Comparison of ENCODE assay signal across 8 cellular contexts in the genomic region with DNA sequence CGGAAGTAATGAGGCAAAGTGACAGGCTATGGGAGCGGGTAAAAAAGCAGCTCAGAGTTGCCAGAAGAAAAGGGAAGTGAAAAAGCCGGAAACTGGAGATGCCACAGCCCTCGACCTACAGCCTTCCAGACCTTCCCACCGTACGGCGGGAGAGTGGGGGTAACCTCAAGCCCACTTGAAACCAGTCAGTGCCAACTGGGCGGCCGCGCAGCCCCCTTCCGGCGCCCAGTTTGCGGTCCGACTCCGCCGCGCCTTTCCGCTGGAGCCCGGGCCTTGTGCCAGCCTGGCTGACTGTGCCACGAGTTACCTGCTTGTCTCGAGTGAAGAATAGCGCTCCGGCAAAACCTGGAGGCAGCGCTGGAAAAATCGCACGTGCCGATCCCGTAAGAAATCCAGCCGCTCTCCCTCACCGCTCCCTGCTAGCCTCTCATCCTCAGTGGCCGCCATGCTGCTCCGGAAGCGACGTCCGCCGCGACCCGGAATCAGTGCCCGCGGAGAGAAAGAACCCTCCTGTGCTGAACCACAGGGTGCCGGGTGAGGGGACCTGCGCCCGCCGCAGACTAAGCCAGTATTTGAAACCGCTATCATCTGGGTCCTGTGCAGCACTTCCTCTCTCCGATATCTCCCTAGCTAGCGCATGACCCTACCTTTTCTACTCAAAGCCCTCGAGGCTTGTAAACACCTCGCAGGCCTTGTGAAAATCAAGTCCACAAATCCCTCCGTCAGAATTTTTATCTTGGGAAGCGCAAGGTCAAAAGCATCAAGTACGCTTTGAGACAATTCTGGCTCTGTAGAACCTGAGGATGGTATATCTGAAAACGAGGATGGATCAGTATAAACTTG. TPM values are rescaled to one million over a fixed set of nuclear protein-coding genes. Genes with fewer than 3 reads are reported as not detected.
DNase-seq lines count a peak whose midpoint lies in the region; ATAC-seq and TF ChIP-seq lines count a peak whose summit lies in the region.

A gene (minus strand): TSS at position 473 of the 843 bp plus-strand sequence. CDS start 26 bp downstream, at position 447.

- POLR2A ChIA-PET in activated CD8-positive, alpha-beta memory T cell treated with anti-CD3 and anti-CD28 coated beads for 36 hours (lab: Charles Lee): interaction anchor here (0.8 to 0.9 kb wide), 2 partner anchors 33 to 281 kb away, joined by 3 read pairs; no protein-coding TSS in a partner anchor

- ATAC-seq in GM19372 (IDR thresholded peaks at IDR 0.05; ENCODE audit: low read depth, unreplicated experiment): peak; percentile 83
- peak; percentile 85 for ATAC-seq in HG03520 (IDR thresholded peaks at IDR 0.05; ENCODE audit: unreplicated experiment)

- H3K36me3 Mint-ChIP-seq in CD14-positive monocyte: peaks cover 14 to 26% of the 10 kb centered on the region in 2 donors

- H3K4me3 Mint-ChIP-seq in CD14-positive monocyte: peak within 1 kb of the TSS; percentile 98 to 99

- intact Hi-C loops in CD14-positive monocyte (cut with micrococcal nuclease): loop anchor here in 1 of 2 donors (10.0 kb wide), 1 partner anchor 88 kb away; no protein-coding TSS in a partner anchor

- peaks cover 0 to 3% (median 0%) of the 10 kb centered on the region in 7 donors for H3K9me3 Mint-ChIP-seq in CD14-positive monocyte

- H3K27ac Mint-ChIP-seq in CD14-positive monocyte: peak within 1 kb of the TSS; percentile 88 to 98 (median 96)

- DNase-seq in CD14-positive monocyte (ENCODE audit: low spot score) (peak; percentile 70), NOMO-1 treated with DMSO at 0.1 percent for 48 hours (lab: John Stamatoyannopoulos, UW; ENCODE audit: unreplicated experiment) (peak; percentile 84), medulla oblongata (ENCODE audit: extremely low spot score) (peak; percentile 79)
- peak; percentile 40 for DNase-seq in effector CD8-positive, alpha-beta T cell (lab: John Stamatoyannopoulos, UW)
- peak; percentile 44 for DNase-seq in stimulated activated CD8-positive, alpha-beta memory T cell treated with anti-CD3 and anti-CD28 coated beads, Interleukin-12 subunit alpha, Interleukin-12 subunit beta, amount 100 ng/mL, for 1 hour (ENCODE audit: low read depth)

- no peak for TF ChIP-seq CTCF in CD14-positive monocyte (IDR thresholded peaks at IDR 0.05)

- CTCF ChIA-PET in activated CD8-positive, alpha-beta memory T cell treated with anti-CD3 and anti-CD28 coated beads for 36 hours (lab: Charles Lee): interaction anchor here (1.1 to 1.5 kb wide), 3 partner anchors 33 to 312 kb away, joined by 3 read pairs; no protein-coding TSS in a partner anchor

- H3K27me3 Mint-ChIP-seq in CD14-positive monocyte (ENCODE audit: low read depth in 3 of 3): no peaks in the 10 kb centered on the region

- peaks cover 51% of the 10 kb centered on the region for H3K4me1 Mint-ChIP-seq in CD14-positive monocyte

RNA-seq across cellular contexts. Expression of the gene that starts here (rescaled TPM):
- 10 to 100 TPM; 11.6 to 32.6 TPM for polyA plus RNA-seq in CD14-positive monocyte
- 10 to 100 TPM; 42.5 to 45.2 TPM for total RNA-seq in activated CD8-positive, alpha-beta memory T cell treated with anti-CD3 and anti-CD28 coated beads for 36 hours

Comparison
In these comparisons a context has a peak if more than half of its experiments do, and no peak if none do; other contexts are left out.
1. Peak in every context shown above with its lines: DNase-seq and ATAC-seq.